Comparison of ENCODE assay signal across 18 cellular contexts in genomic region chr19:10918359-10918758, GRCh38.
"Had no signal": no experiment of that assay in that cellular context is flagged by ENCODE, and none has a peak within 500 bp of the region (broad histone marks: within the 10 kb centered on the region; RNA-seq: fewer than 3 reads in every experiment).

No MANE protein-coding gene starts in this region.

- H3K4me1 Mint-ChIP-seq: activated B cell treated with CpG ODN at 0.5 μM for 24 hours; activated naive CD8-positive, alpha-beta T cell treated with anti-CD3 and anti-CD28 coated beads, Interleukin-2, amount 10 ng/mL, durations not matched to agents 7 days and 5 days; activated T-helper 17 cell treated with anti-CD3 and anti-CD28 coated beads, Interleukin-2, amount 50 U/mL, for 72 hours; endodermal cell; neural crest cell; stimulated activated naive CD8-positive, alpha-beta T cell treated with anti-CD3 and anti-CD28 coated beads, Interleukin-15, amount 100 ng/mL, for 72 hours had no signal

- H3K27ac Mint-ChIP-seq: activated B cell treated with CpG ODN at 0.5 μM for 24 hours; activated CD8-positive, alpha-beta T cell treated with anti-CD3 and anti-CD28 coated beads for 36 hours; activated naive CD8-positive, alpha-beta T cell treated with anti-CD3 and anti-CD28 coated beads, Interleukin-2, amount 10 ng/mL, durations not matched to agents 7 days and 5 days; activated T-helper 17 cell treated with anti-CD3 and anti-CD28 coated beads, Interleukin-2, amount 50 U/mL, for 72 hours; endodermal cell had no signal

- H3K27me3 Mint-ChIP-seq: activated B cell treated with CpG ODN at 0.5 μM for 24 hours; activated CD8-positive, alpha-beta T cell treated with anti-CD3 and anti-CD28 coated beads for 36 hours; activated naive CD8-positive, alpha-beta T cell treated with anti-CD3 and anti-CD28 coated beads, Interleukin-2, amount 10 ng/mL, durations not matched to agents 7 days and 5 days; activated T-helper 17 cell treated with anti-CD3 and anti-CD28 coated beads, Interleukin-2, amount 50 U/mL, for 72 hours; stimulated activated naive CD8-positive, alpha-beta T cell treated with anti-CD3 and anti-CD28 coated beads, Interleukin-15, amount 100 ng/mL, for 72 hours had no signal

- ATAC-seq: activated CD8-positive, alpha-beta T cell treated with anti-CD3 and anti-CD28 coated beads for 36 hours; activated T-helper 17 cell treated with anti-CD3 and anti-CD28 coated beads, Interleukin-2, amount 50 U/mL, for 72 hours; left colon; stimulated activated naive CD8-positive, alpha-beta T cell treated with anti-CD3 and anti-CD28 coated beads, Interleukin-15, amount 100 ng/mL, for 72 hours had no signal

- DNase-seq: activated B cell treated with CpG ODN at 0.5 μM for 24 hours; activated CD4-positive, alpha-beta T cell treated with anti-CD3 and anti-CD28 coated beads for 4 hours; activated CD8-positive, alpha-beta T cell treated with anti-CD3 and anti-CD28 coated beads for 36 hours; activated naive CD4-positive, alpha-beta T cell treated with Interleukin-2 at 50 U/mL for 16 hours; activated naive CD8-positive, alpha-beta T cell treated with anti-CD3 and anti-CD28 coated beads, Interleukin-2, amount 10 ng/mL, durations not matched to agents 7 days and 5 days; activated T-cell treated with anti-CD3 and anti-CD28 coated beads, Interleukin-2, amount 50 U/mL, for 1 hour; amygdala; dorsolateral prefrontal cortex; endodermal cell; foreskin fibroblast; hippocampal formation; left colon; stimulated activated CD4-positive, alpha-beta T cell treated with anti-CD3 and anti-CD28 coated beads, Interleukin-2, amount 100 ng/mL, for 24 hours; stimulated activated naive CD8-positive, alpha-beta T cell treated with anti-CD3 and anti-CD28 coated beads, Interleukin-15, amount 100 ng/mL, for 72 hours; transverse colon had no signal

- H3K4me3 Mint-ChIP-seq: activated B cell treated with CpG ODN at 0.5 μM for 24 hours; activated CD8-positive, alpha-beta T cell treated with anti-CD3 and anti-CD28 coated beads for 36 hours; activated naive CD8-positive, alpha-beta T cell treated with anti-CD3 and anti-CD28 coated beads, Interleukin-2, amount 10 ng/mL, durations not matched to agents 7 days and 5 days; activated T-helper 17 cell treated with anti-CD3 and anti-CD28 coated beads, Interleukin-2, amount 50 U/mL, for 72 hours; endodermal cell; neural crest cell; stimulated activated naive CD8-positive, alpha-beta T cell treated with anti-CD3 and anti-CD28 coated beads, Interleukin-15, amount 100 ng/mL, for 72 hours; T-helper 2 cell treated with Interferon-gamma antibody and Interleukin-4, amounts not matched to agents 5 μg/mL and 100 μg/mL, for 36 hours had no signal

- H3K9me3 Mint-ChIP-seq: activated B cell treated with CpG ODN at 0.5 μM for 24 hours; activated CD8-positive, alpha-beta T cell treated with anti-CD3 and anti-CD28 coated beads for 36 hours; activated naive CD8-positive, alpha-beta T cell treated with anti-CD3 and anti-CD28 coated beads, Interleukin-2, amount 10 ng/mL, durations not matched to agents 7 days and 5 days; activated T-helper 17 cell treated with anti-CD3 and anti-CD28 coated beads, Interleukin-2, amount 50 U/mL, for 72 hours; endodermal cell; neural crest cell; stimulated activated naive CD8-positive, alpha-beta T cell treated with anti-CD3 and anti-CD28 coated beads, Interleukin-15, amount 100 ng/mL, for 72 hours; T-helper 2 cell treated with Interferon-gamma antibody and Interleukin-4, amounts not matched to agents 5 μg/mL and 100 μg/mL, for 36 hours had no signal
